Comparison of ENCODE assay signal across 8 cellular contexts in the genomic region with DNA sequence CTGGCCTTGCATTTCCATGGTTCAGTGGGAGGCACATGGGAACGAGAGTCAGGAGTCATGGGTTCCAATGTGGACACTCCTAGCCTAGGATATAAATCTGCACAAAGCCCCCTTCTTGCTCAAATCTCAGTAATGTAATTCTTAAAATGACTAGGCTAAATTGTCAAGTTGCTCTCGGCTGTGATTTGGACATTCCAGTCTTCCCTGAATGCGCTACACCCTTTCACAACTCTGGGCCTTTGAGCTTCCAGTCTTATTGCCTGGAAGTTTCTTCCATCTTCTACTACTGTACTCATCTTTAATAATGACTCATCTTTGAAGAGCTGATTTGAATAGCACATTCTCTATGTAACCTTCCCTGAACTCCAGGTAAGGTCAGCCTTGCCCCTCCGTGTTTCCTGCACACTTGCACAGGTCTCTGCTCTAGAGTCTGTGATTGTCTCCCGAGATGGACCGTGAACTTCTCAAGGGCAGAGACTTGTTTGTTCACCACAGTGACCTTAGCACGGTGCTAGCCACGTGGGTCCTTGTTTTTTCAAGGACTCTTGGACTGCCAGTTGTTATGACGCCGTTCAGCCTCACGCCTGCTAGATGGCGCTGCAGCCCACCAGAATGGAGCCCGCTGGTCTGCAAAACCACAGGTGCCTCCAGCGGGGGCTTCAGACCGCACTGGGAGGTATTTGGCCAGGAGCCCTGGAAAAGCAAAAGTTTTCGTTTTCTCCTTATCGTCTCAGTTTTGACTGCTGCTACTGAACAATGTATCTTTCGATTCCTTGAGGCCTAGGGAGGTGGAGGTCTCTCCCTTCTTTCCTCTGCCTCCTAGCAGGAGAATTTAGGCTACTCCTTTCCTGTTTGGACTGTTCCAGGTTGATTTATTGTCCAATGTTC. TPM values are rescaled to one million over a fixed set of nuclear protein-coding genes. Genes with fewer than 3 reads are reported as not detected.
DNase-seq lines count a peak whose midpoint lies in the region; ATAC-seq and TF ChIP-seq lines count a peak whose summit lies in the region.

No MANE protein-coding gene starts in this region.

- peaks cover 0 to 11% (median 9%) of the 10 kb centered on the region in 4 donors for H3K4me1 Mint-ChIP-seq in CD4-positive, CD25-positive, alpha-beta regulatory T cell
- peaks cover 28% of the 10 kb centered on the region for H3K4me1 Mint-ChIP-seq in activated T-cell treated with anti-CD3 and anti-CD28 coated beads, Interleukin-2, amount 50 U/mL, for 72 hours (ENCODE audit: low read depth)
- peaks cover 4% of the 10 kb centered on the region for H3K4me1 Mint-ChIP-seq in neural crest cell

- H3K4me1 ChIP-seq in CD4-positive, CD25-positive, alpha-beta regulatory T cell (ENCODE audit: control insufficient read depth, insufficient read depth, low read length, poor library complexity, severe bottlenecking), result peaks cover 5% of the 10 kb centered on the region
- peaks cover 52% of the 10 kb centered on the region for H3K4me1 ChIP-seq in OCI-LY3 (ENCODE audit: low read length)

- ATAC-seq in CD4-positive, CD25-positive, alpha-beta regulatory T cell (ENCODE audit: low read depth in 2 of 2), result peak; percentile 45 to 64
- ATAC-seq in GM19395 (IDR thresholded peaks at IDR 0.05; ENCODE audit: unreplicated experiment), result peak; percentile 71
- peak; percentile 28 for ATAC-seq in HG03558 (IDR thresholded peaks at IDR 0.05; ENCODE audit: extremely low read depth, unreplicated experiment)
- ATAC-seq in activated T-cell treated with anti-CD3 and anti-CD28 coated beads, Interleukin-2, amount 50 U/mL, for 72 hours (replicated peaks in 1 of 2), result peak; percentile 81 to 85

- H3K4me2 ChIP-seq in OCI-LY3 (ENCODE audit: low read length), result peak overlapping the region; percentile 82

- no peaks in the 10 kb centered on the region for H3K36me3 ChIP-seq in CD4-positive, CD25-positive, alpha-beta regulatory T cell (ENCODE audit: control insufficient read depth, insufficient read depth, low read length)
- H3K36me3 ChIP-seq in OCI-LY3 (replicated peaks; ENCODE audit: low read depth, low read length), result no peaks in the 10 kb centered on the region

- H3K79me2 ChIP-seq in OCI-LY3 (ENCODE audit: low read length), result no peaks in the 10 kb centered on the region

- peak overlapping the region; percentile 88 for H2AFZ ChIP-seq in OCI-LY3 (ENCODE audit: low read depth, low read length)

- DNase-seq in CD4-positive, CD25-positive, alpha-beta regulatory T cell, result peak; percentile 34 to 69 (median 35)
- peak; percentile 74 for DNase-seq in activated T-cell treated with anti-CD3 and anti-CD28 coated beads, Interleukin-2, amount 50 U/mL, for 72 hours
- peak; percentile 72 for DNase-seq in fibroblast of mammary gland (ENCODE audit: low read depth)
- DNase-seq in neural crest cell (ENCODE audit: low read depth, low spot score), result peak; percentile 71
- peak; percentile 84 for DNase-seq in superior temporal gyrus (ENCODE audit: extremely low spot score)

- H3K27ac Mint-ChIP-seq in CD4-positive, CD25-positive, alpha-beta regulatory T cell, result peak overlapping the region in 2 of 3 donors; percentile 34 to 76
- H3K27ac Mint-ChIP-seq in activated T-cell treated with anti-CD3 and anti-CD28 coated beads, Interleukin-2, amount 50 U/mL, for 72 hours, result peak overlapping the region; percentile 29
- H3K27ac Mint-ChIP-seq in neural crest cell (ENCODE audit: unreplicated experiment), result no peak overlapping the region

- H3K9ac ChIP-seq in OCI-LY3 (ENCODE audit: low read length), result peak overlapping the region; percentile 55

- no peak overlapping the region for H3K27ac ChIP-seq in CD4-positive, CD25-positive, alpha-beta regulatory T cell (ENCODE audit: insufficient read depth, low read length, poor library complexity, severe bottlenecking)
- peak overlapping the region; percentile 64 for H3K27ac ChIP-seq in OCI-LY3 (ENCODE audit: low read length)

- H3K4me3 ChIP-seq in CD4-positive, CD25-positive, alpha-beta regulatory T cell (ENCODE audit: low read depth, low read length), result no peak overlapping the region
- H3K4me3 ChIP-seq in OCI-LY3 (ENCODE audit: low read length), result peak overlapping the region; percentile 72
- no peak overlapping the region for H3K4me3 ChIP-seq in fibroblast of mammary gland (ENCODE audit: control insufficient read depth, low read depth, low read length)

- H3K4me3 Mint-ChIP-seq in CD4-positive, CD25-positive, alpha-beta regulatory T cell, result peak overlapping the region in 2 of 4 donors; percentile 17 to 47
- peak overlapping the region; percentile 33 to 57 for H3K4me3 Mint-ChIP-seq in activated T-cell treated with anti-CD3 and anti-CD28 coated beads, Interleukin-2, amount 50 U/mL, for 72 hours
- no peak overlapping the region for H3K4me3 Mint-ChIP-seq in neural crest cell

- H3K36me3 Mint-ChIP-seq in CD4-positive, CD25-positive, alpha-beta regulatory T cell, result no peaks in the 10 kb centered on the region
- H3K36me3 Mint-ChIP-seq in activated T-cell treated with anti-CD3 and anti-CD28 coated beads, Interleukin-2, amount 50 U/mL, for 72 hours (ENCODE audit: insufficient read depth in 2 of 2), result no peaks in the 10 kb centered on the region
- no peaks in the 10 kb centered on the region for H3K36me3 Mint-ChIP-seq in neural crest cell (ENCODE audit: low read depth)

- H3K9me3 ChIP-seq in CD4-positive, CD25-positive, alpha-beta regulatory T cell (ENCODE audit: control insufficient read depth in 2 of 2, low read length in 2 of 2), result no peaks in the 10 kb centered on the region
- no peaks in the 10 kb centered on the region for H3K9me3 ChIP-seq in OCI-LY3 (ENCODE audit: insufficient read depth, low read length)

- H3K27me3 ChIP-seq in CD4-positive, CD25-positive, alpha-beta regulatory T cell (ENCODE audit: control insufficient read depth, insufficient read depth, low read length), result no peaks in the 10 kb centered on the region
- H3K27me3 ChIP-seq in OCI-LY3 (ENCODE audit: low read depth, low read length), result no peaks in the 10 kb centered on the region

- H3K27me3 Mint-ChIP-seq in CD4-positive, CD25-positive, alpha-beta regulatory T cell, result peaks cover 5% of the 10 kb centered on the region
- peaks cover 19% of the 10 kb centered on the region for H3K27me3 Mint-ChIP-seq in activated T-cell treated with anti-CD3 and anti-CD28 coated beads, Interleukin-2, amount 50 U/mL, for 72 hours (ENCODE audit: low read depth)
- no peaks in the 10 kb centered on the region for H3K27me3 Mint-ChIP-seq in neural crest cell (ENCODE audit: low read depth)

- no peaks in the 10 kb centered on the region for H3K9me3 Mint-ChIP-seq in CD4-positive, CD25-positive, alpha-beta regulatory T cell
- H3K9me3 Mint-ChIP-seq in activated T-cell treated with anti-CD3 and anti-CD28 coated beads, Interleukin-2, amount 50 U/mL, for 72 hours, result no peaks in the 10 kb centered on the region
- H3K9me3 Mint-ChIP-seq in neural crest cell, result no peaks in the 10 kb centered on the region

- H4K20me1 ChIP-seq in OCI-LY3 (ENCODE audit: insufficient read depth, low read length), result no peaks in the 10 kb centered on the region

- TF ChIP-seq CTCF in OCI-LY3 (IDR thresholded peaks at IDR 0.05; ENCODE audit: low read depth, low read length) (peak; percentile 97), fibroblast of mammary gland (conservative IDR thresholded peaks at IDR 0.05; ENCODE audit: control insufficient read depth, insufficient read depth, low read depth, low read length) (peak; percentile 84), neural crest cell (conservative IDR thresholded peaks at IDR 0.05) (peak; percentile 95)

RNA-seq across cellular contexts. Expression of a gene that starts 44.3 kb away (rescaled TPM):
- 76.2 TPM for total RNA-seq in CD4-positive, CD25-positive, alpha-beta regulatory T cell
- 100 to 1,000 TPM; 343 to 400 (median 367) TPM for polyA plus RNA-seq in CD4-positive, CD25-positive, alpha-beta regulatory T cell
- 100 to 1,000 TPM in 1 of 2 donors, 10 to 100 TPM in 1; 96.2 to 121 TPM for total RNA-seq in activated T-cell treated with anti-CD3 and anti-CD28 coated beads, Interleukin-2, amount 50 U/mL, for 72 hours
- total RNA-seq in neural crest cell, result 129 and 135 TPM in 2 replicates

RNA-seq across cellular contexts. Expression of a gene that starts 44.6 kb away (rescaled TPM):
- total RNA-seq in CD4-positive, CD25-positive, alpha-beta regulatory T cell, result 17.1 TPM
- 10 to 100 TPM; 27.1 to 35.2 (median 31.6) TPM for polyA plus RNA-seq in CD4-positive, CD25-positive, alpha-beta regulatory T cell
- total RNA-seq in activated T-cell treated with anti-CD3 and anti-CD28 coated beads, Interleukin-2, amount 50 U/mL, for 72 hours, result 10 to 100 TPM; 28.7 to 35.2 TPM
- 17.5 and 18.2 TPM in 2 replicates for total RNA-seq in neural crest cell

Comparison
In these comparisons a context has a peak if more than half of its experiments do, and no peak if none do; other contexts are left out.
1. ATAC-seq: peak in every context shown above with its lines; median percentile 83 in activated T-cell treated with anti-CD3 and anti-CD28 coated beads, Interleukin-2, amount 50 U/mL, for 72 hours; 71 in GM19395; 54 in CD4-positive, CD25-positive, alpha-beta regulatory T cell; 28 in HG03558.